ENCODE assay signal across 13 cellular contexts in the genomic region with DNA sequence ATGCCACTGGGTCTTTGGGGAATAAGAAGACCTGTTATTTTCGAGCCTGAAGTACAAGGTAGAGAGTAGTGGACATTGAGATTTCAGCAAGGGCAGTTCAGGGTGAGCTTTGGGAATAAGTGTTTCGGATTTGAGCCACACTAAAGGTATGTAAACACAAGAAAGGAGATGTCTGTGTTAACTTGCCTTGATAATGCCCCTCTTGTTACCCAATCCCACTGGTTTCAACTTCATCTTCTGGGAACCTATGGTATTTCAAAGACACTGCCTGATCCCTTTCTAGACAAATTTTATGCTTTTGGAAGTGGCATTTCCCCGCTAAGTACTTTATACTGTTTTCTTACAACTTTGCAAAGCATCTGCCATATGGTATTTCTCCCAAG.
DNase-seq lines count a peak whose midpoint lies in the region; ATAC-seq, FAIRE-seq and TF ChIP-seq lines count a peak whose summit lies in the region.
"Had no signal": no experiment of that assay in that cellular context is flagged by ENCODE, and none has a peak within 500 bp of the region (broad histone marks: within the 10 kb centered on the region; RNA-seq: fewer than 3 reads in every experiment).

No MANE protein-coding gene starts in this region.

- peak overlapping the region; percentile 48 to 89 (median 67) for H3K27ac Mint-ChIP-seq in nephron
- H3K27ac Mint-ChIP-seq in activated CD4-positive, alpha-beta memory T cell treated with anti-CD3 and anti-CD28 coated beads for 36 hours = no peak overlapping the region
- H3K27ac Mint-ChIP-seq: progenitor cell of endocrine pancreas had no signal

- no peak for TF ChIP-seq CTCF in liver (IDR thresholded peaks at IDR 0.05; ENCODE audit: low read depth, low read length, missing input control)
- no peak for TF ChIP-seq CTCF in HepG2 (CRISPR knock-in tag; IDR thresholded peaks at IDR 0.05)
- TF ChIP-seq CTCF in bronchial epithelial cell (IDR thresholded peaks at IDR 0.05; ENCODE audit: insufficient read depth, low read length, severe bottlenecking) = no peak
- TF ChIP-seq CTCF in nephron (IDR thresholded peaks at IDR 0.05; ENCODE audit: unreplicated experiment in 3 of 3) = no peak
- TF ChIP-seq CTCF in vagina (IDR thresholded peaks at IDR 0.05) = no peak

- H3K27ac ChIP-seq in liver (ENCODE audit: low read depth in 1 of 2, low read length in 2 of 2) = peak overlapping the region; percentile 12 to 26
- no peak overlapping the region for H3K27ac ChIP-seq in HepG2 (ENCODE audit: extremely low read length, insufficient read depth, low read length)
- H3K27ac ChIP-seq in vagina = peak overlapping the region; percentile 36
- H3K27ac ChIP-seq: BLaER1 had no signal

- H3K9me3 ChIP-seq in liver (ENCODE audit: control insufficient read depth in 4 of 4, low read length in 3 of 4) = no peaks in the 10 kb centered on the region
- H3K9me3 ChIP-seq in HepG2 (ENCODE audit: low read length) = no peaks in the 10 kb centered on the region
- H3K9me3 ChIP-seq in vagina = no peaks in the 10 kb centered on the region

- H3K9ac ChIP-seq in liver (ENCODE audit: low read depth in 1 of 2, low read length in 2 of 2) = no peak overlapping the region
- no peak overlapping the region for H3K9ac ChIP-seq in HepG2 (ENCODE audit: insufficient read depth, low read depth, low read length)
- H3K9ac ChIP-seq: BLaER1 had no signal

- FAIRE-seq in HepG2 (lab: Jason Lieb, UNC) = no peak
- peak; percentile 62 for FAIRE-seq in bronchial epithelial cell (lab: Jason Lieb, UNC)

- TF ChIP-seq POLR2A in HepG2 (IDR thresholded peaks at IDR 0.05; ENCODE audit: insufficient read depth in 1 of 2, low read depth in 2 of 2, low read length in 2 of 2) (no peak), vagina (IDR thresholded peaks at IDR 0.05) (no peak)

- H2AFZ ChIP-seq in HepG2 (ENCODE audit: low read length) = no peak overlapping the region

- H3K4me3 Mint-ChIP-seq in nephron = no peak overlapping the region
- no peak overlapping the region for H3K4me3 Mint-ChIP-seq in activated CD4-positive, alpha-beta memory T cell treated with anti-CD3 and anti-CD28 coated beads for 36 hours

- H3K36me3 Mint-ChIP-seq in nephron (ENCODE audit: low read depth) = no peaks in the 10 kb centered on the region
- H3K36me3 Mint-ChIP-seq in activated CD4-positive, alpha-beta memory T cell treated with anti-CD3 and anti-CD28 coated beads for 36 hours = no peaks in the 10 kb centered on the region

- no TSS peak for BruUV-seq in HepG2 (replicated peaks; lab: Mats Ljungman, UMichigan)

- peaks cover 12% of the 10 kb centered on the region for H3K27me3 Mint-ChIP-seq in nephron (ENCODE audit: low read depth)
- no peaks in the 10 kb centered on the region for H3K27me3 Mint-ChIP-seq in activated CD4-positive, alpha-beta memory T cell treated with anti-CD3 and anti-CD28 coated beads for 36 hours
- H3K27me3 Mint-ChIP-seq: progenitor cell of endocrine pancreas had no signal

- CTCF ChIA-PET in HepG2 (lab: Yijun Ruan, JAX; ENCODE audit: low intra/inter-chr PET ratio, low total read pairs) = no interaction called here
- CTCF ChIA-PET in activated CD4-positive, alpha-beta memory T cell treated with anti-CD3 and anti-CD28 coated beads for 36 hours (lab: Charles Lee) = interaction anchor here (1.0 to 1.6 kb wide), 2 partner anchors 36 to 98 kb away, joined by 3 to 7 read pairs; no protein-coding TSS in a partner anchor

- H3K79me2 ChIP-seq in HepG2 (ENCODE audit: insufficient read depth, low read length) = no peaks in the 10 kb centered on the region

- in situ Hi-C loops in HepG2 (cut with HindIII; ENCODE audit: extremely low pct_ligation_motif_present, low pct_unique_long_range_greater_than_20kb) = no loop called here

- 83% methylated on average over 3 of the region's 3 CpGs for WGBS in liver
- 11% methylated on average over 3 of the region's 3 CpGs for WGBS in HepG2 (ENCODE audit: low lambda C conversion rate)

- POLR2A ChIA-PET in HepG2 (lab: Yijun Ruan, JAX) = no interaction called here
- POLR2A ChIA-PET in activated CD4-positive, alpha-beta memory T cell treated with anti-CD3 and anti-CD28 coated beads for 36 hours (lab: Charles Lee) = interaction anchor here (1.3 kb wide), 1 partner anchor 8 kb away, joined by 3 read pairs; no protein-coding TSS in a partner anchor

- no peak overlapping the region for H3K4me3 ChIP-seq in liver (ENCODE audit: low read depth in 1 of 3, low read length in 3 of 3)
- no peak overlapping the region for H3K4me3 ChIP-seq in HepG2 (replicated peaks in 1 of 3; ENCODE audit: insufficient read depth in 1 of 3, low read depth in 2 of 3, low read length in 3 of 3)
- H3K4me3 ChIP-seq in bronchial epithelial cell (ENCODE audit: low read depth, low read length) = no peak overlapping the region
- no peak overlapping the region for H3K4me3 ChIP-seq in vagina
- H3K4me3 ChIP-seq: BLaER1 had no signal

- H3K4me1 ChIP-seq in liver (ENCODE audit: control insufficient read depth in 4 of 4, insufficient read depth in 4 of 4, low read length in 3 of 4) (peaks cover 0 to 3% (median 0%) of the 10 kb centered on the region in 4 donors), HepG2 (ENCODE audit: insufficient read depth, low read length) (no peaks in the 10 kb centered on the region), vagina (no peaks in the 10 kb centered on the region)

- no peak for TF ChIP-seq EP300 in HepG2 (IDR thresholded peaks at IDR 0.05; ENCODE audit: low read depth in 2 of 2, low read length in 2 of 2)
- no peak for TF ChIP-seq EP300 in HepG2 (CRISPR knock-in tag; IDR thresholded peaks at IDR 0.05; ENCODE audit: borderline replicate concordance)

- intact Hi-C loops in HepG2 (cut with micrococcal nuclease; ENCODE audit: unreplicated experiment) = no loop called here
- intact Hi-C loops in vagina (cut with DNase I) = loop anchor here (5.0 kb wide), 1 partner anchor 58 kb away; no protein-coding TSS in a partner anchor
- intact Hi-C loops in activated CD4-positive, alpha-beta memory T cell treated with anti-CD3 and anti-CD28 coated beads for 36 hours (cut with micrococcal nuclease) = loop anchor here (5.0 kb wide), 1 partner anchor 68 kb away; no protein-coding TSS in a partner anchor

- no peak for TF ChIP-seq RAD21 in liver (IDR thresholded peaks at IDR 0.05)
- no peak for TF ChIP-seq RAD21 in HepG2 (CRISPR knock-in tag; IDR thresholded peaks at IDR 0.05)

- ATAC-seq in HepG2 (no peak), GM18519 (IDR thresholded peaks at IDR 0.05; ENCODE audit: low FRiP score, unreplicated experiment) (no peak)
- ATAC-seq: esophagus mucosa had no signal

- peaks cover 20% of the 10 kb centered on the region for H3K4me1 Mint-ChIP-seq in nephron
- H3K4me1 Mint-ChIP-seq in activated CD4-positive, alpha-beta memory T cell treated with anti-CD3 and anti-CD28 coated beads for 36 hours (ENCODE audit: low read depth) = peaks cover 22% of the 10 kb centered on the region

- H3K36me3 ChIP-seq in liver (ENCODE audit: control insufficient read depth in 4 of 4, insufficient read depth in 3 of 4, low read depth in 1 of 4, low read length in 3 of 4) (no peaks in the 10 kb centered on the region), HepG2 (replicated peaks in 1 of 2; ENCODE audit: control insufficient read depth in 1 of 2, insufficient read depth in 2 of 2, low read length in 2 of 2) (no peaks in the 10 kb centered on the region), bronchial epithelial cell (ENCODE audit: control insufficient read depth, insufficient read depth, low read length) (no peaks in the 10 kb centered on the region), vagina (no peaks in the 10 kb centered on the region)
- H3K36me3 ChIP-seq: BLaER1 had no signal

- no peaks in the 10 kb centered on the region for H4K20me1 ChIP-seq in HepG2 (ENCODE audit: insufficient read depth, low read length)

- H3K9me3 Mint-ChIP-seq in nephron = peaks cover 4% of the 10 kb centered on the region
- no peaks in the 10 kb centered on the region for H3K9me3 Mint-ChIP-seq in activated CD4-positive, alpha-beta memory T cell treated with anti-CD3 and anti-CD28 coated beads for 36 hours

- H3K4me2 ChIP-seq in HepG2 (ENCODE audit: low read depth, low read length) = no peak overlapping the region

- DNase-seq in HepG2 (ENCODE audit: low spot score) (no peak), bronchial epithelial cell (ENCODE audit: low read depth) (peak; percentile 3), vagina (ENCODE audit: extremely low spot score in 2 of 2) (no peak), D341Med (ENCODE audit: low spot score) (no peak)
- DNase-seq in activated CD4-positive, alpha-beta memory T cell treated with anti-CD3 and anti-CD28 coated beads for 36 hours = no peak
- DNase-seq: activated T-cell treated with anti-CD3 and anti-CD28 coated beads, Interleukin-2, amount 50 U/mL, for 48 hours; NCI-H1092 had no signal

- H3K27me3 ChIP-seq in liver (ENCODE audit: control insufficient read depth in 4 of 4, insufficient read depth in 4 of 4, low read length in 3 of 4) (peaks cover 0 to 2% (median 0%) of the 10 kb centered on the region in 4 donors), HepG2 (ENCODE audit: control insufficient read depth in 1 of 2, insufficient read depth in 2 of 2, low read length in 2 of 2) (no peaks in the 10 kb centered on the region; a peak in 1 of 5 replicates), bronchial epithelial cell (ENCODE audit: control insufficient read depth, insufficient read depth, low read length) (no peaks in the 10 kb centered on the region), vagina (no peaks in the 10 kb centered on the region)

TF ChIP-seq in liver, 16 proteins besides CTCF, POLR2A, EP300 and RAD21:
- TF ChIP-seq SP1 (IDR thresholded peaks at IDR 0.05) (no peak), RXRA (IDR thresholded peaks at IDR 0.05) (no peak), YY1 (IDR thresholded peaks at IDR 0.05) (no peak), TAF1 (conservative IDR thresholded peaks at IDR 0.05) (no peak), ATF3 (IDR thresholded peaks at IDR 0.05) (no peak)
TF ChIP-seq in liver: peak in this region for 0.

TF ChIP-seq in HepG2, 621 proteins besides CTCF, POLR2A, EP300 and RAD21 (continues in another document):
- TF ChIP-seq SALL1 (CRISPR knock-in tag; IDR thresholded peaks at IDR 0.05) (no peak), ZFP37 (CRISPR knock-in tag; IDR thresholded peaks at IDR 0.05; ENCODE audit: borderline replicate concordance) (no peak)
